ENCODE assay signal across 28 cellular contexts in the genomic region with DNA sequence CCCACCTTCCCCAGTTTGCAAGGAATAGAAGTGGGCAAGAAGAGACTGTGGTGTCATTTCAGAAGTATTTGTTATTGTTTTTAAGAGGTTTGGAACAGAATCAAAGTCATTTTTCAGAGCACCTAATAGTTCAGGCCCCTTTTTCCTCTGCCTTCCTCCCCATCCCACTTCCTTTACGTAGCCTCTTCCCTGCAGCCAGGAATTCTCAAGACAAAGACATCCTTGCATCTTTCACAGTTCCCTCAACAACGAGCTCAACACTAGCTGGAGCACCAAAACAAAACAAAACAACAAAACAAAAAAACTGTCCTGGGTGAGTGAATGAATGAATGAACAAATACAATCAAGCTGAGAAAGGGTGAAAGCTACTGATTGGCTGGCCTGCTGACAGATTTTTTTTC. TPM values are rescaled to one million over a fixed set of nuclear protein-coding genes. Genes with fewer than 3 reads are reported as not detected.
DNase-seq lines count a peak whose midpoint lies in the region; ATAC-seq, FAIRE-seq and TF ChIP-seq lines count a peak whose summit lies in the region.
"Had no signal": no experiment of that assay in that cellular context is flagged by ENCODE, and none has a peak within 500 bp of the region (broad histone marks: within the 10 kb centered on the region; RNA-seq: fewer than 3 reads in every experiment).

No MANE protein-coding gene starts in this region.

- H3K9ac ChIP-seq in K562 (ENCODE audit: insufficient read depth in 1 of 2, low read depth in 2 of 2, low read length in 2 of 2) = no peak overlapping the region
- H3K9ac ChIP-seq in skeletal muscle tissue (ENCODE audit: low read depth in 1 of 3, low read length in 3 of 3) = peak overlapping the region in 1 of 3 donors; percentile 8

- no peak overlapping the region for H3K4me3 ChIP-seq in breast epithelium
- no peak overlapping the region for H3K4me3 ChIP-seq in K562
- H3K4me3 ChIP-seq in skeletal muscle tissue (ENCODE audit: low read length in 3 of 3) = peak overlapping the region in 2 of 3 donors; percentile 29 to 33
- H3K4me3 ChIP-seq: mucosa of descending colon, spleen, transverse colon had no signal

- TF ChIP-seq RAD21 in K562 (CRISPR knock-in tag; conservative IDR thresholded peaks at IDR 0.05 in 1 of 2, IDR thresholded peaks at IDR 0.05 in 1 of 2) = no peak

- no peak overlapping the region for H2AFZ ChIP-seq in K562 (ENCODE audit: low read depth, low read length)

- no peak overlapping the region for H3K4me3 Mint-ChIP-seq in MCF 10A (ENCODE audit: unreplicated experiment)
- no peak overlapping the region for H3K4me3 Mint-ChIP-seq in activated T-helper 1 cell treated with anti-CD3 and anti-CD28 coated beads, Interleukin-12 subunit alpha, Interleukin-12 subunit beta, Interleukin-2, Interleukin-4 antibody, amounts not matched to agents 30 ng/mL and 10 ng/mL and 1 ng/mL, durations not matched to agents 14 hours and 24 hours and 36 hours
- H3K4me3 Mint-ChIP-seq: activated CD4-positive, alpha-beta memory T cell treated with anti-CD3 and anti-CD28 coated beads, Interleukin-2, amount 10 ng/mL, durations not matched to agents 7 days and 5 days; nephron progenitor cell had no signal

- no peaks in the 10 kb centered on the region for H3K9me1 ChIP-seq in K562 (ENCODE audit: control insufficient read depth, insufficient read depth, low read length)

- H3K9me3 ChIP-seq in breast epithelium (no peaks in the 10 kb centered on the region), K562 (replicated peaks; ENCODE audit: control insufficient read depth, insufficient read depth, low read depth, low read length) (no peaks in the 10 kb centered on the region), skeletal muscle tissue (ENCODE audit: control insufficient read depth in 3 of 3, low read length in 3 of 3) (no peaks in the 10 kb centered on the region)
- H3K9me3 ChIP-seq: mucosa of descending colon, spleen, transverse colon had no signal

- CTCF ChIA-PET in MCF 10A (lab: Yijun Ruan, JAX) = interaction anchor here (1.3 kb wide), 1 partner anchor 10 kb away, joined by 4 read pairs; no protein-coding TSS in a partner anchor
- CTCF ChIA-PET in K562 (lab: Yijun Ruan, JAX; ENCODE audit: low intra/inter-chr PET ratio) = no interaction called here

- H3K27me3 Mint-ChIP-seq in MCF 10A (ENCODE audit: insufficient read depth, unreplicated experiment) = no peaks in the 10 kb centered on the region
- H3K27me3 Mint-ChIP-seq in activated T-helper 1 cell treated with anti-CD3 and anti-CD28 coated beads, Interleukin-12 subunit alpha, Interleukin-12 subunit beta, Interleukin-2, Interleukin-4 antibody, amounts not matched to agents 30 ng/mL and 10 ng/mL and 1 ng/mL, durations not matched to agents 14 hours and 24 hours and 36 hours (ENCODE audit: insufficient read depth) = no peaks in the 10 kb centered on the region
- H3K27me3 Mint-ChIP-seq: progenitor cell of endocrine pancreas had no signal

- no peak for FAIRE-seq in K562 (lab: Jason Lieb, UNC)

- peaks cover 19% of the 10 kb centered on the region for H3K4me1 Mint-ChIP-seq in MCF 10A (ENCODE audit: insufficient read depth, unreplicated experiment)
- H3K4me1 Mint-ChIP-seq in activated T-helper 1 cell treated with anti-CD3 and anti-CD28 coated beads, Interleukin-12 subunit alpha, Interleukin-12 subunit beta, Interleukin-2, Interleukin-4 antibody, amounts not matched to agents 30 ng/mL and 10 ng/mL and 1 ng/mL, durations not matched to agents 14 hours and 24 hours and 36 hours (ENCODE audit: low read depth) = no peaks in the 10 kb centered on the region
- H3K4me1 Mint-ChIP-seq: activated CD4-positive, alpha-beta memory T cell treated with anti-CD3 and anti-CD28 coated beads, Interleukin-2, amount 10 ng/mL, durations not matched to agents 7 days and 5 days had no signal

- no peak for TF ChIP-seq CTCF in breast epithelium (IDR thresholded peaks at IDR 0.05)
- TF ChIP-seq CTCF in MCF 10A (IDR thresholded peaks at IDR 0.05; ENCODE audit: unreplicated experiment) = no peak
- no peak for TF ChIP-seq CTCF in K562 (IDR thresholded peaks at IDR 0.05 in 2 of 3, conservative IDR thresholded peaks at IDR 0.05 in 1 of 3; ENCODE audit: insufficient read depth in 2 of 3, low read depth in 1 of 3, low read length in 3 of 3)

- H3K4me2 ChIP-seq in K562 (ENCODE audit: insufficient read depth, low read length) = no peak overlapping the region

- no peak overlapping the region for H3K27ac Mint-ChIP-seq in MCF 10A (ENCODE audit: low read depth, unreplicated experiment)
- no peak overlapping the region for H3K27ac Mint-ChIP-seq in activated T-helper 1 cell treated with anti-CD3 and anti-CD28 coated beads, Interleukin-12 subunit alpha, Interleukin-12 subunit beta, Interleukin-2, Interleukin-4 antibody, amounts not matched to agents 30 ng/mL and 10 ng/mL and 1 ng/mL, durations not matched to agents 14 hours and 24 hours and 36 hours
- H3K27ac Mint-ChIP-seq: activated CD4-positive, alpha-beta memory T cell treated with anti-CD3 and anti-CD28 coated beads, Interleukin-2, amount 10 ng/mL, durations not matched to agents 7 days and 5 days; nephron progenitor cell; progenitor cell of endocrine pancreas had no signal

- no TSS peak for BruUV-seq in MCF 10A (replicated peaks; lab: Mats Ljungman, UMichigan)
- no TSS peak for BruUV-seq in K562 (replicated peaks; lab: Mats Ljungman, UMichigan)

- H3K4me1 ChIP-seq in breast epithelium (no peaks in the 10 kb centered on the region), K562 (replicated peaks in 1 of 2; ENCODE audit: control insufficient read depth in 2 of 2, insufficient read depth in 2 of 2, low read length in 2 of 2) (peaks cover 0 to 4% of the 10 kb centered on the region in 2 experiments; a peak in 1 of 5 replicates), skeletal muscle tissue (ENCODE audit: control insufficient read depth in 3 of 3, insufficient read depth in 3 of 3, low read length in 3 of 3) (peaks cover 31 to 72% (median 36%) of the 10 kb centered on the region in 3 donors)
- H3K4me1 ChIP-seq: transverse colon had no signal

- no peaks in the 10 kb centered on the region for H3K9me3 Mint-ChIP-seq in MCF 10A (ENCODE audit: unreplicated experiment)
- no peaks in the 10 kb centered on the region for H3K9me3 Mint-ChIP-seq in activated T-helper 1 cell treated with anti-CD3 and anti-CD28 coated beads, Interleukin-12 subunit alpha, Interleukin-12 subunit beta, Interleukin-2, Interleukin-4 antibody, amounts not matched to agents 30 ng/mL and 10 ng/mL and 1 ng/mL, durations not matched to agents 14 hours and 24 hours and 36 hours
- H3K9me3 Mint-ChIP-seq: activated CD4-positive, alpha-beta memory T cell treated with anti-CD3 and anti-CD28 coated beads, Interleukin-2, amount 10 ng/mL, durations not matched to agents 7 days and 5 days; nephron progenitor cell had no signal

- no peaks in the 10 kb centered on the region for H3K79me2 ChIP-seq in K562 (ENCODE audit: control insufficient read depth, insufficient read depth, low read length)

- no peak for TF ChIP-seq POLR2A in breast epithelium (IDR thresholded peaks at IDR 0.05)
- TF ChIP-seq POLR2A in K562 (conservative IDR thresholded peaks at IDR 0.05) = no peak

- no peaks in the 10 kb centered on the region for H3K36me3 Mint-ChIP-seq in MCF 10A (ENCODE audit: insufficient read depth, unreplicated experiment)
- H3K36me3 Mint-ChIP-seq in activated T-helper 1 cell treated with anti-CD3 and anti-CD28 coated beads, Interleukin-12 subunit alpha, Interleukin-12 subunit beta, Interleukin-2, Interleukin-4 antibody, amounts not matched to agents 30 ng/mL and 10 ng/mL and 1 ng/mL, durations not matched to agents 14 hours and 24 hours and 36 hours (ENCODE audit: low read depth) = no peaks in the 10 kb centered on the region

- 58% methylated on average over 2 of the region's 2 CpGs for WGBS in K562 (ENCODE audit: insufficient coverage, low coverage, missing lambda C conversion rate)

- H3K27ac ChIP-seq in breast epithelium = peak overlapping the region; percentile 78 to 94
- no peak overlapping the region for H3K27ac ChIP-seq in K562 (ENCODE audit: extremely low read depth, low read depth, low read length)
- H3K27ac ChIP-seq in skeletal muscle tissue (ENCODE audit: low read depth, low read length) = peak overlapping the region; percentile 46
- H3K27ac ChIP-seq in substantia nigra (ENCODE audit: low read depth, low read length, poor library complexity, severe bottlenecking) = no peak overlapping the region
- H3K27ac ChIP-seq: spleen, transverse colon had no signal

- H3K36me3 ChIP-seq in breast epithelium (no peaks in the 10 kb centered on the region), K562 (ENCODE audit: control insufficient read depth, insufficient read depth, low read length) (no peaks in the 10 kb centered on the region), skeletal muscle tissue (ENCODE audit: control insufficient read depth in 3 of 3, insufficient read depth in 3 of 3, low read length in 3 of 3) (no peaks in the 10 kb centered on the region)
- H3K36me3 ChIP-seq: spleen, transverse colon had no signal

- in situ Hi-C loops in K562 (cut with MboI) = no loop called here

- H4K20me1 ChIP-seq in K562 (replicated peaks; ENCODE audit: control insufficient read depth, insufficient read depth, low read length) = no peaks in the 10 kb centered on the region

- POLR2A ChIA-PET in MCF 10A (lab: Yijun Ruan, JAX) = interaction anchor here (1.6 kb wide), 2 partner anchors 9 to 72 kb away, joined by 7 read pairs; no protein-coding TSS in a partner anchor
- POLR2A ChIA-PET in K562 (lab: Yijun Ruan, JAX) = no interaction called here

- intact Hi-C loops in breast epithelium (cut with DNase I; ENCODE audit: low total_unique reads) = no loop called here
- intact Hi-C loops in MCF 10A (cut with micrococcal nuclease) = no loop called here
- intact Hi-C loops in K562 (cut with micrococcal nuclease) = no loop called here
- intact Hi-C loops in activated T-helper 1 cell treated with anti-CD3 and anti-CD28 coated beads, Interleukin-12 subunit alpha, Interleukin-12 subunit beta, Interleukin-2, Interleukin-4 antibody, amounts not matched to agents 30 ng/mL and 10 ng/mL and 1 ng/mL, durations not matched to agents 14 hours and 24 hours and 36 hours (cut with micrococcal nuclease) = no loop called here

- ATAC-seq in K562 = no peak
- ATAC-seq: left lobe of liver; mucosa of descending colon; stimulated activated naive CD8-positive, alpha-beta T cell treated with anti-CD3 and anti-CD28 coated beads, Interleukin-15, Interleukin-2, amounts not matched to agents 100 U/mL and 50 U/mL, for 24 hours had no signal

- DNase-seq in breast epithelium (ENCODE audit: low spot score in 2 of 2) (no peak), MCF 10A (ENCODE audit: unreplicated experiment) (no peak), K562 (ENCODE audit: extremely low read depth in 1 of 4, low spot score in 3 of 4) (no peak), foreskin melanocyte (peak; percentile 24), substantia nigra (lab: John Stamatoyannopoulos, UW) (no peak), NK-92 (lab: John Stamatoyannopoulos, UW; ENCODE audit: unreplicated experiment) (no peak)
- DNase-seq in activated T-helper 1 cell treated with anti-CD3 and anti-CD28 coated beads, Interleukin-12 subunit alpha, Interleukin-12 subunit beta, Interleukin-2, Interleukin-4 antibody, amounts not matched to agents 30 ng/mL and 10 ng/mL and 1 ng/mL, durations not matched to agents 14 hours and 24 hours and 36 hours (ENCODE audit: low spot score) = no peak
- DNase-seq: 8988T; activated CD4-positive, alpha-beta memory T cell treated with anti-CD3 and anti-CD28 coated beads, Interleukin-2, amount 10 ng/mL, durations not matched to agents 7 days and 5 days; activated gamma-delta T cell treated with Interleukin-2 at 50 U/mL for 16 hours; AML-193; amniotic stem cell; effector CD8-positive, alpha-beta T cell; GDM1; glutamatergic neuron; KBM-7; mucosa of descending colon; NCI-H146; NCI-H2171; NCI-H524 treated with DMSO at 0.1 percent for 48 hours; nephron progenitor cell; spleen; stimulated activated CD4-positive, alpha-beta T cell treated with anti-CD3 and anti-CD28 coated beads, Interleukin-4, amount 100 ng/mL, for 24 hours; stimulated activated naive CD8-positive, alpha-beta T cell treated with anti-CD3 and anti-CD28 coated beads, Interleukin-15, Interleukin-2, amounts not matched to agents 100 U/mL and 50 U/mL, for 24 hours; transverse colon had no signal

- H3K27me3 ChIP-seq in breast epithelium = no peaks in the 10 kb centered on the region
- H3K27me3 ChIP-seq in K562 (ENCODE audit: control insufficient read depth in 2 of 2, insufficient read depth in 2 of 2, low read length in 2 of 2) = no peaks in the 10 kb centered on the region
- H3K27me3 ChIP-seq in skeletal muscle tissue (ENCODE audit: control insufficient read depth in 3 of 3, insufficient read depth in 3 of 3, low read length in 3 of 3) = no peaks in the 10 kb centered on the region
- H3K27me3 ChIP-seq: transverse colon had no signal

- TF ChIP-seq EP300 in K562 (IDR thresholded peaks at IDR 0.05; ENCODE audit: low read length) = no peak

RNA-seq across cellular contexts. Expression of a gene that starts 7.0 kb away (rescaled TPM):
- total RNA-seq in breast epithelium = 10 to 100 TPM; 35.3 to 96.7 (median 77.7) TPM
- total RNA-seq in MCF 10A (2022) = 0.12 and 0.33 TPM in 2 replicates
- 1.6 and 2.4 TPM in 2 replicates for total RNA-seq in K562 (2011; cell fraction: chromatin; rRNA removed; ENCODE audit: low replicate concordance)
- total RNA-seq in K562 (2011; cell fraction: nucleolus; rRNA removed) = 0.67 and 1.2 TPM in 2 replicates
- 1.6 and 4.3 TPM in 2 replicates for total RNA-seq in K562 (2011; cell fraction: nucleoplasm; rRNA removed)
- 5.4 and 5.7 TPM in 2 replicates for total RNA-seq in K562 (2014; rRNA removed)
- total RNA-seq in K562 (2014; rRNA removed; fragmentation: Illumina TruSeq; extraction: Trizol) = 8.4 and 8.6 TPM in 2 replicates
- 12.1 and 13.5 TPM in 2 replicates for total RNA-seq in K562 (2015; rRNA removed; fragmentation: Illumina TruSeq; extraction: Trizol)
- total RNA-seq in K562 (2021) = 3.5 and 4.0 TPM in 2 replicates
- 0.19 and 3.3 TPM in 2 replicates for polyA plus RNA-seq in K562 (2011; rRNA removed)
- polyA plus RNA-seq in K562 (2011; cell fraction: cytosol; rRNA removed) = 0.06 and 0.76 TPM in 2 replicates
- 0.20 and 2.5 TPM in 2 replicates for polyA plus RNA-seq in K562 (2011; cell fraction: nucleus; rRNA removed)
- polyA plus RNA-seq in K562 (2012) = 3.8 and 4.5 TPM in 2 replicates
- 7.9 and 12.2 TPM in 2 replicates for polyA plus RNA-seq in K562 (2014; fragmentation: Illumina TruSeq; extraction: Trizol)
- 1 to 10 TPM; 2.7 to 6.5 TPM for polyA plus RNA-seq in K562 (2014; fragmentation: Nextera tagmentation; extraction: Ambion mirVana)
- 4.5 and 4.9 TPM in 2 replicates for polyA plus RNA-seq in K562 (2014; rRNA removed)
- 0.24 and 3.3 TPM in 2 replicates for polyA minus RNA-seq in K562 (2011; rRNA and poly(A)+ RNA removed)
- polyA minus RNA-seq in K562 (2011; cell fraction: cytosol; rRNA and poly(A)+ RNA removed) = 2.2 TPM in 1 of 2 replicates, not detected in the other
- polyA minus RNA-seq in K562 (2011; cell fraction: nucleus; rRNA and poly(A)+ RNA removed) = 0.56 and 1.8 TPM in 2 replicates
- total RNA-seq in skeletal muscle tissue = 46.4 TPM
- not detected in 2 replicates for total RNA-seq in activated T-helper 1 cell treated with anti-CD3 and anti-CD28 coated beads, Interleukin-12 subunit alpha, Interleukin-12 subunit beta, Interleukin-2, Interleukin-4 antibody, amounts not matched to agents 30 ng/mL and 10 ng/mL and 1 ng/mL, durations not matched to agents 14 hours and 24 hours and 36 hours
- total RNA-seq: activated CD4-positive, alpha-beta memory T cell treated with anti-CD3 and anti-CD28 coated beads, Interleukin-2, amount 10 ng/mL, durations not matched to agents 7 days and 5 days had no signal

Comparison
In these comparisons a context has a peak if more than half of its experiments do, and no peak if none do; other contexts are left out.
1. H3K27ac ChIP-seq: peak in breast epithelium (2 of 2) and skeletal muscle tissue (single experiment); none in K562 (single experiment) and substantia nigra (single experiment).
2. H3K4me3 ChIP-seq: peak in skeletal muscle tissue (2 of 3); none in breast epithelium (0 of 3) and K562 (single experiment).